In the genomic region with DNA sequence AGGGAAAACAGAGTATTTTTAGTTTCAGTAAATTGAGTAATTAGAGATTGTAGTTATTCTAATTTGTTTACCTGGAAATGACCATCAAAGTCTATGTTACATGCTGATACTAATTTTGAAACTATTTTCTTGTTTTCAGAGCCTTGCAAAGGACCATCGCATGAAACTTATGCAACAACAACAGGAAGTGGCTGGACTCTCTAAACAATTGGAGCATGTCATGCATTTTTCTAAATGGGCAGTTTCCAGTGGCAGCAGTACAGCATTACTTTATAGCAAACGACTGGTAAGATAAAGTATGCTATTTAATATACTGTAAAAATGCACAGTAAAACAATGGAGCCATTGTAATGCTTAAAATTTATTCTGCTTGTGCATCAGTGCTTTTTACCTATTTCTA, we compare ENCODE assay signal across 15 cellular contexts.
DNase-seq lines count a peak whose midpoint lies in the region; ATAC-seq, FAIRE-seq and TF ChIP-seq lines count a peak whose summit lies in the region.
"Had no signal": no experiment of that assay in that cellular context is flagged by ENCODE, and none has a peak within 500 bp of the region (broad histone marks: within the 10 kb centered on the region; RNA-seq: fewer than 3 reads in every experiment).

No MANE protein-coding gene starts in this region.

- no peaks in the 10 kb centered on the region for H3K4me1 ChIP-seq in right atrium auricular region
- H3K4me1 ChIP-seq: tibial artery had no signal

- H3K4me3 ChIP-seq in epithelial cell of proximal tubule (ENCODE audit: low read depth, low read length) (no peak overlapping the region), right atrium auricular region (no peak overlapping the region)
- H3K4me3 ChIP-seq: coronary artery, K562, tibial artery had no signal

- no peaks in the 10 kb centered on the region for H3K9me3 ChIP-seq in right atrium auricular region
- H3K9me3 ChIP-seq: tibial artery had no signal

- TF ChIP-seq CTCF in epithelial cell of proximal tubule (conservative IDR thresholded peaks at IDR 0.05; ENCODE audit: low read depth, low read length) (no peak), right atrium auricular region (IDR thresholded peaks at IDR 0.05) (no peak)

- no peak overlapping the region for H3K27ac ChIP-seq in right atrium auricular region
- H3K27ac ChIP-seq: coronary artery, tibial artery, VCaP had no signal

- FAIRE-seq in HTR-8/SVneo (lab: Jason Lieb, UNC), result no peak
- FAIRE-seq: K562 had no signal

- H3K27me3 ChIP-seq in right atrium auricular region, result no peaks in the 10 kb centered on the region
- H3K27me3 ChIP-seq: tibial artery had no signal

- H3K36me3 ChIP-seq in right atrium auricular region, result peaks cover 21% of the 10 kb centered on the region

- ATAC-seq in GM18861 (IDR thresholded peaks at IDR 0.05; ENCODE audit: unreplicated experiment) (peak; percentile 40), HG03175 (IDR thresholded peaks at IDR 0.05; ENCODE audit: unreplicated experiment) (peak; percentile 42)
- ATAC-seq: CD8-positive, alpha-beta T cell; K562 had no signal

- peak; percentile 6 for DNase-seq in epithelial cell of proximal tubule (ENCODE audit: low read depth)
- DNase-seq in renal cortical epithelial cell (ENCODE audit: low read depth), result peak; percentile 58
- DNase-seq in NCI-H510A (lab: John Stamatoyannopoulos, UW), result no peak
- DNase-seq in right atrium auricular region (ENCODE audit: low spot score), result no peak
- no peak for DNase-seq in cerebellum (ENCODE audit: low spot score)
- DNase-seq in HTR-8/SVneo (ENCODE audit: insufficient read length, low spot score), result no peak
- DNase-seq: CD8-positive, alpha-beta T cell; NCI-H187 treated with DMSO at 0.1 percent for 48 hours; stimulated activated CD4-positive, alpha-beta T cell treated with anti-CD3 and anti-CD28 coated beads, Interleukin-12 subunit alpha, Interleukin-12 subunit beta, amount 100 ng/mL, for 4 hours; tibial artery had no signal

Comparison
In these comparisons a context has a peak if more than half of its experiments do, and no peak if none do; other contexts are left out.
1. DNase-seq: peak in epithelial cell of proximal tubule (single experiment) and renal cortical epithelial cell (single experiment); none in NCI-H510A (single experiment), right atrium auricular region (single experiment), cerebellum (single experiment) and HTR-8/SVneo (single experiment).